2 cellular contexts compared by ENCODE assay signal in genomic region chr12:111437816-111438454, GRCh38.
TF ChIP-seq lines count a peak whose summit lies in the region.

No MANE protein-coding gene starts in this region.

TF ChIP-seq in GM23338, 12 proteins besides CTCF, POLR2A, EP300 and RAD21 (continued from another document):
- TF ChIP-seq, protein P1, sequence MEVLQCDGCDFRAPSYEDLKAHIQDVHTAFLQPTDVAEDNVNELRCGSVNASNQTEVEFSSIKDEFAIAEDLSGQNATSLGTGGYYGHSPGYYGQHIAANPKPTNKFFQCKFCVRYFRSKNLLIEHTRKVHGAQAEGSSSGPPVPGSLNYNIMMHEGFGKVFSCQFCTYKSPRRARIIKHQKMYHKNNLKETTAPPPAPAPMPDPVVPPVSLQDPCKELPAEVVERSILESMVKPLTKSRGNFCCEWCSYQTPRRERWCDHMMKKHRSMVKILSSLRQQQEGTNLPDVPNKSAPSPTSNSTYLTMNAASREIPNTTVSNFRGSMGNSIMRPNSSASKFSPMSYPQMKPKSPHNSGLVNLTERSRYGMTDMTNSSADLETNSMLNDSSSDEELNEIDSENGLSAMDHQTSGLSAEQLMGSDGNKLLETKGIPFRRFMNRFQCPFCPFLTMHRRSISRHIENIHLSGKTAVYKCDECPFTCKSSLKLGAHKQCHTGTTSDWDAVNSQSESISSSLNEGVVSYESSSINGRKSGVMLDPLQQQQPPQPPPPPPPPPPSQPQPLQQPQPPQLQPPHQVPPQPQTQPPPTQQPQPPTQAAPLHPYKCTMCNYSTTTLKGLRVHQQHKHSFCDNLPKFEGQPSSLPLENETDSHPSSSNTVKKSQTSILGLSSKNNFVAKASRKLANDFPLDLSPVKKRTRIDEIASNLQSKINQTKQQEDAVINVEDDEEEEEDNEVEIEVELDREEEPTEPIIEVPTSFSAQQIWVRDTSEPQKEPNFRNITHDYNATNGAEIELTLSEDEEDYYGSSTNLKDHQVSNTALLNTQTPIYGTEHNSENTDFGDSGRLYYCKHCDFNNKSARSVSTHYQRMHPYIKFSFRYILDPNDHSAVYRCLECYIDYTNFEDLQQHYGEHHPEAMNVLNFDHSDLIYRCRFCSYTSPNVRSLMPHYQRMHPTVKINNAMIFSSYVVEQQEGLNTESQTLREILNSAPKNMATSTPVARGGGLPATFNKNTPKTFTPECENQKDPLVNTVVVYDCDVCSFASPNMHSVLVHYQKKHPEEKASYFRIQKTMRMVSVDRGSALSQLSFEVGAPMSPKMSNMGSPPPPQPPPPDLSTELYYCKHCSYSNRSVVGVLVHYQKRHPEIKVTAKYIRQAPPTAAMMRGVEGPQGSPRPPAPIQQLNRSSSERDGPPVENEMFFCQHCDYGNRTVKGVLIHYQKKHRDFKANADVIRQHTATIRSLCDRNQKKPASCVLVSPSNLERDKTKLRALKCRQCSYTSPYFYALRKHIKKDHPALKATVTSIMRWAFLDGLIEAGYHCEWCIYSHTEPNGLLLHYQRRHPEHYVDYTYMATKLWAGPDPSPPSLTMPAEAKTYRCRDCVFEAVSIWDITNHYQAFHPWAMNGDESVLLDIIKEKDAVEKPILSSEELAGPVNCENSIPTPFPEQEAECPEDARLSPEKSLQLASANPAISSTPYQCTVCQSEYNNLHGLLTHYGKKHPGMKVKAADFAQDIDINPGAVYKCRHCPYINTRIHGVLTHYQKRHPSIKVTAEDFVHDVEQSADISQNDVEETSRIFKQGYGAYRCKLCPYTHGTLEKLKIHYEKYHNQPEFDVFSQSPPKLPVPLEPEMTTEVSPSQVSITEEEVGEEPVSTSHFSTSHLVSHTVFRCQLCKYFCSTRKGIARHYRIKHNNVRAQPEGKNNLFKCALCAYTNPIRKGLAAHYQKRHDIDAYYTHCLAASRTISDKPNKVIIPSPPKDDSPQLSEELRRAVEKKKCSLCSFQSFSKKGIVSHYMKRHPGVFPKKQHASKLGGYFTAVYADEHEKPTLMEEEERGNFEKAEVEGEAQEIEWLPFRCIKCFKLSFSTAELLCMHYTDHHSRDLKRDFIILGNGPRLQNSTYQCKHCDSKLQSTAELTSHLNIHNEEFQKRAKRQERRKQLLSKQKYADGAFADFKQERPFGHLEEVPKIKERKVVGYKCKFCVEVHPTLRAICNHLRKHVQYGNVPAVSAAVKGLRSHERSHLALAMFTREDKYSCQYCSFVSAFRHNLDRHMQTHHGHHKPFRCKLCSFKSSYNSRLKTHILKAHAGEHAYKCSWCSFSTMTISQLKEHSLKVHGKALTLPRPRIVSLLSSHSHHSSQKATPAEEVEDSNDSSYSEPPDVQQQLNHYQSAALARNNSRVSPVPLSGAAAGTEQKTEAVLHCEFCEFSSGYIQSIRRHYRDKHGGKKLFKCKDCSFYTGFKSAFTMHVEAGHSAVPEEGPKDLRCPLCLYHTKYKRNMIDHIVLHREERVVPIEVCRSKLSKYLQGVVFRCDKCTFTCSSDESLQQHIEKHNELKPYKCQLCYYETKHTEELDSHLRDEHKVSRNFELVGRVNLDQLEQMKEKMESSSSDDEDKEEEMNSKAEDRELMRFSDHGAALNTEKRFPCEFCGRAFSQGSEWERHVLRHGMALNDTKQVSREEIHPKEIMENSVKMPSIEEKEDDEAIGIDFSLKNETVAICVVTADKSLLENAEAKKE (CRISPR knock-in tag; IDR thresholded peaks at IDR 0.05) = no peak
- TF ChIP-seq POLR2AphosphoS5 (IDR thresholded peaks at IDR 0.05; ENCODE audit: low read depth) = no peak
- TF ChIP-seq ETS1 (IDR thresholded peaks at IDR 0.05) = no peak
- TF ChIP-seq EZH2 (IDR thresholded peaks at IDR 0.05; ENCODE audit: low read depth, unreplicated experiment) = no peak
- TF ChIP-seq JUNB (IDR thresholded peaks at IDR 0.05; ENCODE audit: unreplicated experiment) = no peak
- TF ChIP-seq CREB1 (CRISPR knock-in tag; IDR thresholded peaks at IDR 0.05; ENCODE audit: low read depth) = no peak
- no peak for TF ChIP-seq NANOG (IDR thresholded peaks at IDR 0.05; ENCODE audit: borderline replicate concordance)
- TF ChIP-seq ZNF114 (CRISPR knock-in tag; IDR thresholded peaks at IDR 0.05) = no peak
- TF ChIP-seq EZH2phosphoT487 (IDR thresholded peaks at IDR 0.05; ENCODE audit: unreplicated experiment) = no peak
- no peak for TF ChIP-seq ZNF331 (CRISPR knock-in tag; IDR thresholded peaks at IDR 0.05; ENCODE audit: low read depth)

TF ChIP-seq in SK-N-SH treated with all-trans-retinoic acid at 6 μM for 48 hours, 23 proteins besides CTCF, POLR2A, EP300 and RAD21 (continued from another document):
- no peak for TF ChIP-seq CREB5 (CRISPR knock-in tag; IDR thresholded peaks at IDR 0.05; ENCODE audit: low read depth)
- no peak for TF ChIP-seq POU6F1 (CRISPR knock-in tag; IDR thresholded peaks at IDR 0.05; ENCODE audit: borderline replicate concordance, low read depth)
- no peak for TF ChIP-seq ZNF8 (CRISPR knock-in tag; IDR thresholded peaks at IDR 0.05)
- TF ChIP-seq TOX (CRISPR knock-in tag; IDR thresholded peaks at IDR 0.05; ENCODE audit: borderline replicate concordance) = no peak
- no peak for TF ChIP-seq ISL1 (CRISPR knock-in tag; IDR thresholded peaks at IDR 0.05)
- TF ChIP-seq TSHZ2 (CRISPR knock-in tag; IDR thresholded peaks at IDR 0.05) = no peak
- TF ChIP-seq OSR1 (CRISPR knock-in tag; IDR thresholded peaks at IDR 0.05) = no peak
- TF ChIP-seq ARNTL (CRISPR knock-in tag; IDR thresholded peaks at IDR 0.05; ENCODE audit: borderline replicate concordance, low read depth) = no peak
- TF ChIP-seq PPARA (CRISPR knock-in tag; IDR thresholded peaks at IDR 0.05; ENCODE audit: borderline replicate concordance) = no peak
- no peak for TF ChIP-seq ZC3H10 (CRISPR knock-in tag; IDR thresholded peaks at IDR 0.05)
TF ChIP-seq in SK-N-SH treated with all-trans-retinoic acid at 6 μM for 48 hours: peak in this region for 0.
